ENCODE assay signal across 11 cellular contexts in genomic region chr19:53076984-53077383, GRCh38. TPM values are rescaled to one million over a fixed set of nuclear protein-coding genes. Genes with fewer than 3 reads are reported as not detected.
DNase-seq lines count a peak whose midpoint lies in the region; ATAC-seq and TF ChIP-seq lines count a peak whose summit lies in the region.
"Had no signal": no experiment of that assay in that cellular context is flagged by ENCODE, and none has a peak within 500 bp of the region (broad histone marks: within the 10 kb centered on the region; RNA-seq: fewer than 3 reads in every experiment).

No MANE protein-coding gene starts in this region.

- intact Hi-C loops in ovary (cut with DNase I), result no loop called here

- no peak overlapping the region for H3K4me2 ChIP-seq in OCI-LY1 (ENCODE audit: low read length)

- H3K4me1 ChIP-seq in OCI-LY1 (ENCODE audit: insufficient read depth, low read length, severe bottlenecking) (no peaks in the 10 kb centered on the region), gastroesophageal sphincter (peaks cover 0 to 13% (median 0%) of the 10 kb centered on the region in 3 donors), ovary (ENCODE audit: insufficient read depth) (no peaks in the 10 kb centered on the region)

- H3K4me3 ChIP-seq in OCI-LY1 (ENCODE audit: low read depth, low read length, poor library complexity, severe bottlenecking), result no peak overlapping the region
- no peak overlapping the region for H3K4me3 ChIP-seq in gastroesophageal sphincter
- no peak overlapping the region for H3K4me3 ChIP-seq in ovary
- H3K4me3 ChIP-seq: SK-N-MC had no signal

- TF ChIP-seq CTCF in OCI-LY1 (IDR thresholded peaks at IDR 0.05; ENCODE audit: low read length), result peak; percentile 29; the same call in 1 of the 2 replicates
- TF ChIP-seq CTCF in gastroesophageal sphincter (IDR thresholded peaks at IDR 0.05), result peak; percentile 39 to 74 (median 52)
- peak in 1 of 3 donors; percentile 30 for TF ChIP-seq CTCF in ovary (IDR thresholded peaks at IDR 0.05)

- TF ChIP-seq EP300 in gastroesophageal sphincter (IDR thresholded peaks at IDR 0.05), result no peak
- TF ChIP-seq EP300 in ovary (IDR thresholded peaks at IDR 0.05), result no peak

- no peaks in the 10 kb centered on the region for H3K9me2 ChIP-seq in OCI-LY1 (ENCODE audit: low read depth, low read length)

- H3K79me2 ChIP-seq in OCI-LY1 (ENCODE audit: insufficient read depth, low read length), result no peaks in the 10 kb centered on the region

- no peaks in the 10 kb centered on the region for H4K20me1 ChIP-seq in OCI-LY1 (ENCODE audit: insufficient read depth, low read length)

- DNase-seq in D341Med (ENCODE audit: low spot score) (peak; percentile 87), ovary (peak in 4 of 5 donors; percentile 25 to 44 (median 38)), NCI-H2107 treated with DMSO at 0.1 percent for 48 hours (lab: John Stamatoyannopoulos, UW; ENCODE audit: unreplicated experiment) (no peak)

- H3K27me3 ChIP-seq in OCI-LY1 (ENCODE audit: insufficient read depth, low read length) (no peaks in the 10 kb centered on the region), gastroesophageal sphincter (no peaks in the 10 kb centered on the region), ovary (no peaks in the 10 kb centered on the region)

- no peak for TF ChIP-seq POLR2A in gastroesophageal sphincter (IDR thresholded peaks at IDR 0.05)
- no peak for TF ChIP-seq POLR2A in ovary (IDR thresholded peaks at IDR 0.05)

- WGBS in gastroesophageal sphincter (ENCODE audit: low coverage in 1 of 2), 2 donors, result 7% methylated on average over 6 of the region's 10 CpGs; no CpG with 5 or more reads in 1 of the 2 donors
- WGBS in ovary, 3 donors, result 32 to 52% (median 41%) methylated on average over 10 of the region's 10 CpGs

- ATAC-seq in gastroesophageal sphincter, result peak; percentile 53
- ATAC-seq in HG03280 (IDR thresholded peaks at IDR 0.05; ENCODE audit: unreplicated experiment), result no peak
- ATAC-seq in GM19351 (IDR thresholded peaks at IDR 0.05; ENCODE audit: unreplicated experiment), result no peak
- ATAC-seq in GM18520 (IDR thresholded peaks at IDR 0.05; ENCODE audit: unreplicated experiment), result no peak

- H3K27ac ChIP-seq in OCI-LY1 (ENCODE audit: low read depth, low read length, poor library complexity, severe bottlenecking) (no peak overlapping the region), gastroesophageal sphincter (no peak overlapping the region), ovary (no peak overlapping the region)
- H3K27ac ChIP-seq: SK-N-MC had no signal

- H3K9me3 ChIP-seq in OCI-LY1 (ENCODE audit: low read length), result peaks cover 25% of the 10 kb centered on the region
- H3K9me3 ChIP-seq in gastroesophageal sphincter, result peaks cover 0 to 15% (median 0%) of the 10 kb centered on the region in 3 donors
- H3K9me3 ChIP-seq in ovary, result peaks cover 0 to 19% of the 10 kb centered on the region in 2 donors

- peaks cover 95% of the 10 kb centered on the region for H3K36me3 ChIP-seq in OCI-LY1 (ENCODE audit: insufficient read depth, low read length)
- peaks cover 12 to 69% of the 10 kb centered on the region in 2 donors for H3K36me3 ChIP-seq in gastroesophageal sphincter
- peaks cover 3% of the 10 kb centered on the region for H3K36me3 ChIP-seq in ovary

- H3K9ac ChIP-seq in OCI-LY1 (ENCODE audit: low read length), result no peak overlapping the region

- no peaks in the 10 kb centered on the region for H3F3A ChIP-seq in OCI-LY1 (ENCODE audit: insufficient read depth, low read length)

- no peak overlapping the region for H2AFZ ChIP-seq in OCI-LY1 (ENCODE audit: low read length)

RNA-seq across cellular contexts. Expression of gene ZNF160, which starts 26.2 kb away (rescaled TPM):
- 10 to 100 TPM; 21.4 to 71.1 (median 31.7) TPM for total RNA-seq in gastroesophageal sphincter
- total RNA-seq in ovary, result 10 to 100 TPM; 34.3 to 53.2 (median 37.6) TPM
- polyA plus RNA-seq in ovary, result 10 to 100 TPM; 21.7 to 21.9 TPM

RNA-seq across cellular contexts. Expression of gene ERVV-2, which starts 32.4 kb away (rescaled TPM):
- not detected for total RNA-seq in gastroesophageal sphincter
- total RNA-seq in ovary, result not detected
- polyA plus RNA-seq in ovary, result not detected
- total RNA-seq: urinary bladder had no signal
- polyA plus RNA-seq: immature natural killer cell, urinary bladder had no signal

RNA-seq across cellular contexts. Expression of gene ZNF415, which starts 55.7 kb away (rescaled TPM):
- total RNA-seq in gastroesophageal sphincter (10 to 100 TPM in 3 of 4 donors, 1 to 10 TPM in 1; 8.6 to 35.0 (median 14.1) TPM), ovary (10 to 100 TPM in 6 of 7 donors, 1 to 10 TPM in 1; 7.0 to 18.6 (median 12.4) TPM)
- polyA plus RNA-seq in ovary, result 10 to 100 TPM in 1 of 2 donors, 1 to 10 TPM in 1; 9.1 to 12.0 TPM
